12 cellular contexts compared by ENCODE assay signal in genomic region chr6:156867121-156867520, GRCh38.
DNase-seq lines count a peak whose midpoint lies in the region; ATAC-seq and TF ChIP-seq lines count a peak whose summit lies in the region.
"Had no signal": no experiment of that assay in that cellular context is flagged by ENCODE, and none has a peak within 500 bp of the region (broad histone marks: within the 10 kb centered on the region; RNA-seq: fewer than 3 reads in every experiment).

No MANE protein-coding gene starts in this region.

- no peak for DNase-seq in natural killer cell
- DNase-seq in natural killer cell treated with Interleukin-12 subunit alpha and Interleukin-12 subunit beta and Interleukin-15 and Interleukin-18, amount 100 ng/mL, for 72 hours (ENCODE audit: low spot score), result no peak
- DNase-seq in activated T-helper 1 cell treated with anti-CD3 and anti-CD28 coated beads, Interleukin-12 subunit alpha, Interleukin-12 subunit beta, Interleukin-2, Interleukin-4 antibody, amounts not matched to agents 30 ng/mL and 10 ng/mL and 1 ng/mL, durations not matched to agents 14 hours and 24 hours and 36 hours (ENCODE audit: low spot score), result no peak
- no peak for DNase-seq in left ventricle myocardium superior
- no peak for DNase-seq in DMS53 treated with DMSO at 0.1 percent for 48 hours (lab: John Stamatoyannopoulos, UW; ENCODE audit: unreplicated experiment)
- no peak for DNase-seq in progenitor cell of endocrine pancreas (ENCODE audit: low spot score, unreplicated experiment)
- DNase-seq in NCI-H345 treated with DMSO at 0.1 percent for 48 hours (lab: John Stamatoyannopoulos, UW; ENCODE audit: unreplicated experiment), result no peak
- DNase-seq in stimulated activated naive CD4-positive, alpha-beta T cell treated with Interleukin-2 at 50 U/mL for 16 hours (lab: John Stamatoyannopoulos, UW), result no peak
- DNase-seq: activated T-cell treated with anti-CD3 and anti-CD28 coated beads, Interleukin-2, amount 50 U/mL, for 4 hours; NCI-H187 treated with DMSO at 0.1 percent for 48 hours; NCI-H69; RPMI8226 had no signal

- intact Hi-C loops in natural killer cell (cut with micrococcal nuclease) (no loop called here), left ventricle myocardium superior (cut with micrococcal nuclease) (no loop called here)
- intact Hi-C loops in activated T-helper 1 cell treated with anti-CD3 and anti-CD28 coated beads, Interleukin-12 subunit alpha, Interleukin-12 subunit beta, Interleukin-2, Interleukin-4 antibody, amounts not matched to agents 30 ng/mL and 10 ng/mL and 1 ng/mL, durations not matched to agents 14 hours and 24 hours and 36 hours (cut with micrococcal nuclease), result no loop called here

- TF ChIP-seq CTCF in natural killer cell (IDR thresholded peaks at IDR 0.05) (no peak), progenitor cell of endocrine pancreas (IDR thresholded peaks at IDR 0.05; ENCODE audit: unreplicated experiment) (no peak)

- H3K9me3 Mint-ChIP-seq in natural killer cell (no peaks in the 10 kb centered on the region), progenitor cell of endocrine pancreas (ENCODE audit: low read depth) (no peaks in the 10 kb centered on the region)
- no peaks in the 10 kb centered on the region for H3K9me3 Mint-ChIP-seq in natural killer cell treated with Interleukin-12 subunit alpha and Interleukin-12 subunit beta and Interleukin-15 and Interleukin-18, amount 100 ng/mL, for 72 hours
- H3K9me3 Mint-ChIP-seq in activated T-helper 1 cell treated with anti-CD3 and anti-CD28 coated beads, Interleukin-12 subunit alpha, Interleukin-12 subunit beta, Interleukin-2, Interleukin-4 antibody, amounts not matched to agents 30 ng/mL and 10 ng/mL and 1 ng/mL, durations not matched to agents 14 hours and 24 hours and 36 hours, result no peaks in the 10 kb centered on the region
- H3K9me3 Mint-ChIP-seq: activated T-cell treated with anti-CD3 and anti-CD28 coated beads, Interleukin-2, amount 50 U/mL, for 4 hours had no signal

- H3K36me3 Mint-ChIP-seq in natural killer cell (no peaks in the 10 kb centered on the region), progenitor cell of endocrine pancreas (ENCODE audit: insufficient read depth) (peaks cover 1% of the 10 kb centered on the region)
- H3K36me3 Mint-ChIP-seq in natural killer cell treated with Interleukin-12 subunit alpha and Interleukin-12 subunit beta and Interleukin-15 and Interleukin-18, amount 100 ng/mL, for 72 hours, result no peaks in the 10 kb centered on the region
- H3K36me3 Mint-ChIP-seq in activated T-helper 1 cell treated with anti-CD3 and anti-CD28 coated beads, Interleukin-12 subunit alpha, Interleukin-12 subunit beta, Interleukin-2, Interleukin-4 antibody, amounts not matched to agents 30 ng/mL and 10 ng/mL and 1 ng/mL, durations not matched to agents 14 hours and 24 hours and 36 hours (ENCODE audit: low read depth), result peaks cover 2% of the 10 kb centered on the region

- no peaks in the 10 kb centered on the region for H3K27me3 Mint-ChIP-seq in natural killer cell (ENCODE audit: low read depth in 2 of 2)
- no peaks in the 10 kb centered on the region for H3K27me3 Mint-ChIP-seq in natural killer cell treated with Interleukin-12 subunit alpha and Interleukin-12 subunit beta and Interleukin-15 and Interleukin-18, amount 100 ng/mL, for 72 hours
- H3K27me3 Mint-ChIP-seq in activated T-helper 1 cell treated with anti-CD3 and anti-CD28 coated beads, Interleukin-12 subunit alpha, Interleukin-12 subunit beta, Interleukin-2, Interleukin-4 antibody, amounts not matched to agents 30 ng/mL and 10 ng/mL and 1 ng/mL, durations not matched to agents 14 hours and 24 hours and 36 hours (ENCODE audit: insufficient read depth), result no peaks in the 10 kb centered on the region
- no peaks in the 10 kb centered on the region for H3K27me3 Mint-ChIP-seq in progenitor cell of endocrine pancreas

- H3K4me1 Mint-ChIP-seq in natural killer cell, result peaks cover 76 to 77% of the 10 kb centered on the region in 2 donors
- H3K4me1 Mint-ChIP-seq in natural killer cell treated with Interleukin-12 subunit alpha and Interleukin-12 subunit beta and Interleukin-15 and Interleukin-18, amount 100 ng/mL, for 72 hours (ENCODE audit: low read depth in 2 of 2), result peaks cover 52 to 57% of the 10 kb centered on the region in 2 donors
- H3K4me1 Mint-ChIP-seq in activated T-helper 1 cell treated with anti-CD3 and anti-CD28 coated beads, Interleukin-12 subunit alpha, Interleukin-12 subunit beta, Interleukin-2, Interleukin-4 antibody, amounts not matched to agents 30 ng/mL and 10 ng/mL and 1 ng/mL, durations not matched to agents 14 hours and 24 hours and 36 hours (ENCODE audit: low read depth), result peaks cover 59% of the 10 kb centered on the region
- H3K4me1 Mint-ChIP-seq in progenitor cell of endocrine pancreas (ENCODE audit: low read depth), result peaks cover 21% of the 10 kb centered on the region

- peak overlapping the region; percentile 5 to 39 for H3K27ac Mint-ChIP-seq in natural killer cell
- no peak overlapping the region for H3K27ac Mint-ChIP-seq in natural killer cell treated with Interleukin-12 subunit alpha and Interleukin-12 subunit beta and Interleukin-15 and Interleukin-18, amount 100 ng/mL, for 72 hours
- peak overlapping the region; percentile 53 for H3K27ac Mint-ChIP-seq in activated T-helper 1 cell treated with anti-CD3 and anti-CD28 coated beads, Interleukin-12 subunit alpha, Interleukin-12 subunit beta, Interleukin-2, Interleukin-4 antibody, amounts not matched to agents 30 ng/mL and 10 ng/mL and 1 ng/mL, durations not matched to agents 14 hours and 24 hours and 36 hours
- H3K27ac Mint-ChIP-seq in progenitor cell of endocrine pancreas, result no peak overlapping the region

- no peak for ATAC-seq in natural killer cell
- no peak for ATAC-seq in natural killer cell treated with Interleukin-12 subunit alpha and Interleukin-12 subunit beta and Interleukin-15 and Interleukin-18, amount 100 ng/mL, for 72 hours
- peak; percentile 41 for ATAC-seq in left ventricle myocardium superior

- H3K4me3 Mint-ChIP-seq in natural killer cell, result no peak overlapping the region
- no peak overlapping the region for H3K4me3 Mint-ChIP-seq in natural killer cell treated with Interleukin-12 subunit alpha and Interleukin-12 subunit beta and Interleukin-15 and Interleukin-18, amount 100 ng/mL, for 72 hours
- no peak overlapping the region for H3K4me3 Mint-ChIP-seq in activated T-helper 1 cell treated with anti-CD3 and anti-CD28 coated beads, Interleukin-12 subunit alpha, Interleukin-12 subunit beta, Interleukin-2, Interleukin-4 antibody, amounts not matched to agents 30 ng/mL and 10 ng/mL and 1 ng/mL, durations not matched to agents 14 hours and 24 hours and 36 hours
- no peak overlapping the region for H3K4me3 Mint-ChIP-seq in progenitor cell of endocrine pancreas (ENCODE audit: low read depth)

Comparison
In these comparisons a context has a peak if more than half of its experiments do, and no peak if none do; other contexts are left out.
1. H3K27ac Mint-ChIP-seq: peak in natural killer cell (2 of 2) and activated T-helper 1 cell treated with anti-CD3 and anti-CD28 coated beads, Interleukin-12 subunit alpha, Interleukin-12 subunit beta, Interleukin-2, Interleukin-4 antibody, amounts not matched to agents 30 ng/mL and 10 ng/mL and 1 ng/mL, durations not matched to agents 14 hours and 24 hours and 36 hours (single experiment); none in natural killer cell treated with Interleukin-12 subunit alpha and Interleukin-12 subunit beta and Interleukin-15 and Interleukin-18, amount 100 ng/mL, for 72 hours (0 of 2) and progenitor cell of endocrine pancreas (single experiment).